ENCODE assay signal across 20 cellular contexts in genomic region chr17:73747221-73748002, GRCh38.
DNase-seq lines count a peak whose midpoint lies in the region; ATAC-seq and TF ChIP-seq lines count a peak whose summit lies in the region.
"Had no signal": no experiment of that assay in that cellular context is flagged by ENCODE, and none has a peak within 500 bp of the region (broad histone marks: within the 10 kb centered on the region; RNA-seq: fewer than 3 reads in every experiment).

No MANE protein-coding gene starts in this region.

- ATAC-seq in omental fat pad (ENCODE audit: low FRiP score) (no peak), GM21360 (IDR thresholded peaks at IDR 0.05; ENCODE audit: unreplicated experiment) (no peak)
- ATAC-seq: activated CD4-positive, alpha-beta T cell treated with anti-CD3 and anti-CD28 coated beads for 36 hours; esophagus mucosa; lower lobe of right lung had no signal

- no peaks in the 10 kb centered on the region for H3K27me3 Mint-ChIP-seq in Caco-2 (ENCODE audit: insufficient read depth, unreplicated experiment)
- H3K27me3 Mint-ChIP-seq: activated CD4-positive, alpha-beta T cell treated with anti-CD3 and anti-CD28 coated beads for 36 hours had no signal

- no peaks in the 10 kb centered on the region for H3K9me3 ChIP-seq in Caco-2
- H3K9me3 ChIP-seq: lower lobe of right lung, Peyer's patch, vagina had no signal

- no peak overlapping the region for H3K27ac Mint-ChIP-seq in Caco-2 (ENCODE audit: unreplicated experiment)
- H3K27ac Mint-ChIP-seq: activated CD4-positive, alpha-beta T cell treated with anti-CD3 and anti-CD28 coated beads for 36 hours; HFFc6 had no signal

- intact Hi-C loops in Caco-2 (cut with micrococcal nuclease; ENCODE audit: unreplicated experiment): no loop called here

- no peak overlapping the region for H3K4me3 ChIP-seq in Caco-2 (ENCODE audit: low read depth, low read length)
- H3K4me3 ChIP-seq: lower lobe of right lung, Peyer's patch, skin epidermis, vagina had no signal

- BruUV-seq in Caco-2 (replicated peaks; lab: Mats Ljungman, UMichigan): no TSS peak

- H3K4me1 ChIP-seq in Caco-2: peaks cover 5% of the 10 kb centered on the region; the same call in 1 of the 2 replicates
- H3K4me1 ChIP-seq: lower lobe of right lung, Peyer's patch, vagina had no signal

- TF ChIP-seq CTCF in Caco-2 (IDR thresholded peaks at IDR 0.05; ENCODE audit: insufficient read depth in 1 of 2, low read depth in 1 of 2, low read length in 1 of 2, severe bottlenecking in 1 of 2, unreplicated experiment in 1 of 2) (no peak), omental fat pad (IDR thresholded peaks at IDR 0.05) (no peak)

- no peaks in the 10 kb centered on the region for H3K36me3 ChIP-seq in Caco-2 (ENCODE audit: control insufficient read depth, insufficient read depth, low read length)
- H3K36me3 ChIP-seq: lower lobe of right lung, Peyer's patch, vagina had no signal

- CTCF ChIA-PET in Caco-2 (lab: Charles Lee): no interaction called here

- DNase-seq in DMS153 treated with DMSO at 0.1 percent for 48 hours (lab: John Stamatoyannopoulos, UW; ENCODE audit: unreplicated experiment) (peak; percentile 53), NCI-H2029 treated with DMSO at 0.1 percent for 48 hours (lab: John Stamatoyannopoulos, UW) (peak; percentile 84), NCI-H82 treated with DMSO at 0.1 percent for 48 hours (lab: John Stamatoyannopoulos, UW; ENCODE audit: unreplicated experiment) (peak; percentile 36), mucosa of gallbladder (ENCODE audit: low spot score) (peak; percentile 93), Caco-2 (no peak), omental fat pad (ENCODE audit: low spot score) (no peak)
- DNase-seq: activated CD4-positive, alpha-beta T cell treated with anti-CD3 and anti-CD28 coated beads for 36 hours; activated effector memory CD4-positive, alpha-beta T cell treated with Interleukin-2 at 50 U/mL for 16 hours; caudate nucleus; HFFc6; lower lobe of right lung; Peyer's patch; SK-N-SH; stimulated activated CD4-positive, alpha-beta T cell treated with anti-CD3 and anti-CD28 coated beads, Interleukin-4, amount 100 ng/mL, for 24 hours; substantia nigra; T1000 had no signal

- peaks cover 10% of the 10 kb centered on the region for H3K4me1 Mint-ChIP-seq in Caco-2 (ENCODE audit: low read depth, unreplicated experiment)
- H3K4me1 Mint-ChIP-seq: activated CD4-positive, alpha-beta T cell treated with anti-CD3 and anti-CD28 coated beads for 36 hours had no signal

- no peak overlapping the region for H3K4me3 Mint-ChIP-seq in Caco-2 (ENCODE audit: unreplicated experiment)
- H3K4me3 Mint-ChIP-seq: activated CD4-positive, alpha-beta T cell treated with anti-CD3 and anti-CD28 coated beads for 36 hours; HFFc6 had no signal

- no peaks in the 10 kb centered on the region; the same call in 1 of the 2 replicates for H3K27me3 ChIP-seq in Caco-2 (replicated peaks; ENCODE audit: control insufficient read depth, insufficient read depth, low read length)
- H3K27me3 ChIP-seq: Peyer's patch, vagina had no signal

- H3K36me3 Mint-ChIP-seq in Caco-2 (ENCODE audit: insufficient read depth, unreplicated experiment): no peaks in the 10 kb centered on the region

- POLR2A ChIA-PET in Caco-2 (lab: Charles Lee): no interaction called here

- H3K9me3 Mint-ChIP-seq in Caco-2 (ENCODE audit: unreplicated experiment): no peaks in the 10 kb centered on the region

Comparison
In these comparisons a context has a peak if more than half of its experiments do, and no peak if none do; other contexts are left out.
1. DNase-seq: peak in DMS153 treated with DMSO at 0.1 percent for 48 hours (single experiment), NCI-H2029 treated with DMSO at 0.1 percent for 48 hours (single experiment), NCI-H82 treated with DMSO at 0.1 percent for 48 hours (single experiment) and mucosa of gallbladder (single experiment); none in Caco-2 (0 of 2) and omental fat pad (single experiment).